ENCODE assay signal across 8 cellular contexts in genomic region chr9:94638335-94639044, GRCh38. TPM values are rescaled to one million over a fixed set of nuclear protein-coding genes. Genes with fewer than 3 reads are reported as not detected.
DNase-seq lines count a peak whose midpoint lies in the region; ATAC-seq and TF ChIP-seq lines count a peak whose summit lies in the region.

No MANE protein-coding gene starts in this region.

- no peak for TF ChIP-seq CTCF in Calu3 (IDR thresholded peaks at IDR 0.05; ENCODE audit: unreplicated experiment)
- no peak for TF ChIP-seq CTCF in osteoblast (IDR thresholded peaks at IDR 0.05; ENCODE audit: extremely low read depth, low read depth, low read length)

- H3K4me1 ChIP-seq in NT2/D1 (ENCODE audit: insufficient read depth, insufficient read length) (peaks cover 12% of the 10 kb centered on the region), osteoblast (ENCODE audit: insufficient read depth, low read length) (no peaks in the 10 kb centered on the region)

- peak overlapping the region; percentile 81 for H3K4me2 ChIP-seq in osteoblast (ENCODE audit: insufficient read depth, low read length)

- H3K27me3 ChIP-seq in NT2/D1 (ENCODE audit: insufficient read depth, insufficient read length) (peaks cover 85% of the 10 kb centered on the region), osteoblast (ENCODE audit: insufficient read depth, low read length) (peaks cover 19% of the 10 kb centered on the region)

- intact Hi-C loops in Calu3 (cut with micrococcal nuclease; ENCODE audit: unreplicated experiment), result no loop called here

- no peaks in the 10 kb centered on the region for H3K9me3 ChIP-seq in NT2/D1 (ENCODE audit: insufficient read depth, low read length)
- H3K9me3 ChIP-seq in osteoblast (ENCODE audit: low read depth, low read length), result no peaks in the 10 kb centered on the region

- ATAC-seq in esophagus mucosa (peak; percentile 19), GM21576 (IDR thresholded peaks at IDR 0.05; ENCODE audit: unreplicated experiment) (no peak)

- no TSS peak for BruUV-seq in Calu3 (replicated peaks; lab: Mats Ljungman, UMichigan)

- peak overlapping the region; percentile 84 for H3K4me3 Mint-ChIP-seq in Calu3 (ENCODE audit: low read depth, unreplicated experiment)

- no peak for DNase-seq in Calu3
- no peak for DNase-seq in NT2/D1 (ENCODE audit: low read depth, low spot score)
- no peak for DNase-seq in osteoblast (ENCODE audit: insufficient read length, low spot score, missing footprints)
- no peak for DNase-seq in NCI-H2171 treated with DMSO at 0.1 percent for 48 hours (lab: John Stamatoyannopoulos, UW)
- no peak for DNase-seq in G401 (ENCODE audit: low spot score)
- DNase-seq in SW480 (ENCODE audit: low spot score), result no peak

- H2AFZ ChIP-seq in osteoblast (ENCODE audit: low read length), result peak overlapping the region; percentile 65

- H4K20me1 ChIP-seq in osteoblast (ENCODE audit: insufficient read depth, low read length), result no peaks in the 10 kb centered on the region

- no peaks in the 10 kb centered on the region for H3K9me3 Mint-ChIP-seq in Calu3 (ENCODE audit: low read depth, unreplicated experiment)

- H3K36me3 ChIP-seq in NT2/D1 (ENCODE audit: insufficient read depth, insufficient read length, low read length) (no peaks in the 10 kb centered on the region), osteoblast (ENCODE audit: insufficient read depth, low read length) (no peaks in the 10 kb centered on the region)

- no peak overlapping the region for H3K27ac Mint-ChIP-seq in Calu3 (ENCODE audit: unreplicated experiment)

- H3K4me3 ChIP-seq in NT2/D1 (ENCODE audit: insufficient read length, low read depth), result no peak overlapping the region
- peak overlapping the region; percentile 74 for H3K4me3 ChIP-seq in osteoblast (ENCODE audit: insufficient read depth, low read length)

- peaks cover 13% of the 10 kb centered on the region for H3K27me3 Mint-ChIP-seq in Calu3 (ENCODE audit: unreplicated experiment)

- CTCF ChIA-PET in Calu3 (lab: Charles Lee), result interaction anchor here (0.7 to 1.5 kb wide), 2 partner anchors 10 to 537 kb away, joined by 3 read pairs; no protein-coding TSS in a partner anchor

- H3K27ac ChIP-seq in osteoblast (ENCODE audit: low read depth, low read length), result no peak overlapping the region

- in situ Hi-C loops in G401 (cut with HindIII; ENCODE audit: low sequenced_read_pairs), result no loop called here

- no peaks in the 10 kb centered on the region for H3K79me2 ChIP-seq in osteoblast (ENCODE audit: insufficient read depth, low read length)

- H3K9ac ChIP-seq in NT2/D1 (ENCODE audit: insufficient read length, low read depth), result peak overlapping the region; percentile 39

- peaks cover 16% of the 10 kb centered on the region for H3K36me3 Mint-ChIP-seq in Calu3 (ENCODE audit: insufficient read depth, unreplicated experiment)

- peaks cover 10% of the 10 kb centered on the region for H3K4me1 Mint-ChIP-seq in Calu3 (ENCODE audit: low read depth, unreplicated experiment)

RNA-seq across cellular contexts. Expression of gene FBP1, which starts 0.8 kb away (rescaled TPM):
- total RNA-seq in Calu3 (2022), result 6.5 and 7.7 TPM in 2 replicates
- total RNA-seq in esophagus mucosa, result 1.2 TPM
- total RNA-seq in osteoblast, result 0.72 TPM in 1 of 2 replicates, not detected in the other
- 0.49 and 1.3 TPM in 2 replicates for total RNA-seq in G401 (2014; rRNA removed; shearing (Covaris generic))

RNA-seq across cellular contexts. Expression of gene FBP2, which starts 44.9 kb away (rescaled TPM):
- total RNA-seq in Calu3 (2022) (not detected in 2 replicates), esophagus mucosa (not detected), osteoblast (not detected in 2 replicates)
- total RNA-seq in G401 (2014; rRNA removed; shearing (Covaris generic)), result 0.14 TPM in 1 of 2 replicates, not detected in the other
